8 cellular contexts compared by ENCODE assay signal in genomic region chr2:177392373-177393246, GRCh38. TPM values are rescaled to one million over a fixed set of nuclear protein-coding genes. Genes with fewer than 3 reads are reported as not detected.
DNase-seq lines count a peak whose midpoint lies in the region; ATAC-seq and TF ChIP-seq lines count a peak whose summit lies in the region.

AGPS (plus strand) TSS chr2:177392773; CDS start chr2:177392790, 17 bp downstream.

- H3K4me3 ChIP-seq in mucosa of descending colon, result peak within 1 kb of the TSS; percentile 76

- intact Hi-C loops in CD4-positive, alpha-beta T cell (cut with DNase I, micrococcal nuclease), result loop anchor here (5.0 to 10.0 kb wide), 4 partner anchors 125 to 230 kb away; partner anchors contain the start of gene NFE2L2 (in 1 of the 2)
- intact Hi-C loops in mucosa of descending colon (cut with DNase I, micrococcal nuclease), result no loop called here

- H3K36me3 Mint-ChIP-seq in CD4-positive, alpha-beta T cell (ENCODE audit: low read depth), result peaks cover 17% of the 10 kb centered on the region

- no peaks in the 10 kb centered on the region for H3K27me3 ChIP-seq in CD4-positive, alpha-beta T cell (ENCODE audit: control insufficient read depth, insufficient read depth, low read length)

- TF ChIP-seq CTCF in CD4-positive, alpha-beta T cell (IDR thresholded peaks at IDR 0.05), result no peak
- TF ChIP-seq CTCF in mucosa of descending colon (IDR thresholded peaks at IDR 0.05), result no peak

- CTCF ChIA-PET in CD4-positive, alpha-beta T cell (lab: Charles Lee), result interaction anchor here (0.5 to 1.6 kb wide), 6 partner anchors 23 to 228 kb away, joined by 3 to 9 read pairs (median 4); no protein-coding TSS in a partner anchor

- H3K27ac Mint-ChIP-seq in CD4-positive, alpha-beta T cell, result peak within 1 kb of the TSS; percentile 80

- H3K4me3 Mint-ChIP-seq in CD4-positive, alpha-beta T cell, result peak within 1 kb of the TSS; percentile 94

- no peak within 1 kb of the TSS for H3K27ac ChIP-seq in CD4-positive, alpha-beta T cell (ENCODE audit: low read depth, low read length)

- no peaks in the 10 kb centered on the region for H3K27me3 Mint-ChIP-seq in CD4-positive, alpha-beta T cell

- ATAC-seq in CD4-positive, alpha-beta T cell (ENCODE audit: poor library complexity), result peak; percentile 90
- ATAC-seq in GM19395 (IDR thresholded peaks at IDR 0.05; ENCODE audit: unreplicated experiment) (peak; percentile 86), HG03558 (IDR thresholded peaks at IDR 0.05; ENCODE audit: extremely low read depth, unreplicated experiment) (peak; percentile 78), mucosa of descending colon (peak; percentile 95)

- H3K9me3 ChIP-seq in CD4-positive, alpha-beta T cell (ENCODE audit: control insufficient read depth, low read length), result no peaks in the 10 kb centered on the region
- H3K9me3 ChIP-seq in mucosa of descending colon, result no peaks in the 10 kb centered on the region

- DNase-seq in CD4-positive, alpha-beta T cell, result peak; percentile 53 to 76 (median 62)
- DNase-seq in NOMO-1 treated with DMSO at 0.1 percent for 48 hours (lab: John Stamatoyannopoulos, UW; ENCODE audit: unreplicated experiment) (peak; percentile 62), epidermal melanocyte (ENCODE audit: insufficient read length, low spot score) (peak; percentile 68), mucosa of descending colon (peak; percentile 89 to 90 (median 90))
- peak; percentile 26 for DNase-seq in activated CD8-positive, alpha-beta memory T cell treated with anti-CD3 and anti-CD28 coated beads, Interleukin-2, amount 50 U/mL, for 24 hours (ENCODE audit: extremely low read depth)
- peak; percentile 71 for DNase-seq in stimulated activated CD8-positive, alpha-beta memory T cell treated with anti-CD3 and anti-CD28 coated beads, Interleukin-4, amount 100 ng/mL, for 24 hours (ENCODE audit: low read depth)

- no peaks in the 10 kb centered on the region for H3K36me3 ChIP-seq in mucosa of descending colon (ENCODE audit: low read depth)

- H3K4me1 Mint-ChIP-seq in CD4-positive, alpha-beta T cell (ENCODE audit: low read depth), result peaks cover 67% of the 10 kb centered on the region

- POLR2A ChIA-PET in CD4-positive, alpha-beta T cell (lab: Charles Lee), result interaction anchor here (0.6 to 4.0 kb wide), 17 partner anchors 9 to 1125 kb away, joined by 3 to 63 read pairs (median 4); partner anchors contain the start of gene NFE2L2

- H3K4me1 ChIP-seq in mucosa of descending colon (ENCODE audit: low read depth), result peaks cover 36% of the 10 kb centered on the region

- H3K9me3 Mint-ChIP-seq in CD4-positive, alpha-beta T cell, result no peaks in the 10 kb centered on the region

RNA-seq across cellular contexts. Expression of gene AGPS, which starts in this region (rescaled TPM):
- total RNA-seq in CD4-positive, alpha-beta T cell, result 10 to 100 TPM; 21.5 to 23.9 TPM
- 10 to 100 TPM; 43.0 to 58.4 (median 48.7) TPM for total RNA-seq in mucosa of descending colon

Comparison
In these comparisons a context has a peak if more than half of its experiments do, and no peak if none do; other contexts are left out.
1. DNase-seq: peak in every context shown above with its lines; median percentile 90 in mucosa of descending colon; 71 in stimulated activated CD8-positive, alpha-beta memory T cell treated with anti-CD3 and anti-CD28 coated beads, Interleukin-4, amount 100 ng/mL, for 24 hours; 68 in epidermal melanocyte; 62 in CD4-positive, alpha-beta T cell; 62 in NOMO-1 treated with DMSO at 0.1 percent for 48 hours; 26 in activated CD8-positive, alpha-beta memory T cell treated with anti-CD3 and anti-CD28 coated beads, Interleukin-2, amount 50 U/mL, for 24 hours.
2. intact Hi-C loops: an anchor here in CD4-positive, alpha-beta T cell (5.0 to 10.0 kb wide); none called in mucosa of descending colon.